Comparison of ENCODE assay signal across 1 cellular context in the genomic region with DNA sequence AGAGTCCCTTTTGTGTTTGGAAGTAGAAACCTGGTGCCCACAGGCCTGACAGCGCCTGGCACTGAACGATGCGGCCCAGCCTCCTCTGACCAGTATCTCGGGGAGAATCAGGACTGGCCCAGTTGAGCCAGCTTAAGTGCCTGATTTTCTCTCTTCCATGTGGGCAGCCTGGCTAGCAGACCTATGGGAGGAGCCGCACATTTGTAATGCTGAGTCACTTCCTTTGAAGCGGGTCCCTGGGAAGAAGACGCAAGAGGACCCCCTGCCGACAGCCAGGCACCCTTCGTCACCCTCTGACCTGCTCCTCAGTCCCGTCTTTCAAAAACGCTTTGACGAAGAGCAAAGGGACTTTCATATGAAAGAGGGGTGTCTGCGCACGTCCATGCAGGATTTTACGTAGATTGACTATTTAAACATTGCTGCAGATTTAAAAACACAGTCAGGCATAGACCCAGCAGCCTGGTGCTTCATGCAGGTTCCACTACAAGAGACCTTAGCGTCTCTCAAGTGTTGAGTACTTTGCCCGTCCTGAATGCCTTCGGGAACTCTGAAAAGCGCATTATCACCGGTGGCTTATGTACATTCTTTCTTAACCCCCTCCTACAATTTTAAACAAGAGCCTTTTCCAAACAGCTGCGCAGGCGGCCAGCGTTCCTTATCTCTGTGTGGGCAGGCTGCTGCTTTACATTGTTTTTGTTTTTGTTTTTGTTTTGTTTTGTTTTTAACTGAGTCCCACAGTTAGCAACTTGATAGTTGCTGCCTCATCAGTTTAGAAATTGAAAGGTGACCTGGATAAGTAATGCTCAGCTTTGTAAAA.
TF ChIP-seq lines count a peak whose summit lies in the region.

No MANE protein-coding gene starts in this region.

TF ChIP-seq in HepG2, 621 proteins besides CTCF, POLR2A, EP300 and RAD21 (continues in another document):
- TF ChIP-seq HDAC2 (CRISPR knock-in tag; IDR thresholded peaks at IDR 0.05) = peak; percentile 54; the same call in 1 of the 2 replicates
- 0 out of 2 replicates have a peak, but pooled peaks have one; percentile 39 for TF ChIP-seq GFI1 (CRISPR knock-in tag; IDR thresholded peaks at IDR 0.05; ENCODE audit: borderline replicate concordance)
- no peak for TF ChIP-seq HNRNPL (IDR thresholded peaks at IDR 0.05; ENCODE audit: low read depth, low read length)
- TF ChIP-seq ZMYM3 (CRISPR knock-in tag; IDR thresholded peaks at IDR 0.05) = peak; percentile 58
- peak; percentile 75 for TF ChIP-seq MAFK (conservative IDR thresholded peaks at IDR 0.05 in 1 of 2, IDR thresholded peaks at IDR 0.05 in 1 of 2; ENCODE audit: low read length in 2 of 2)
- peak; percentile 38; the same call in 1 of the 2 replicates for TF ChIP-seq CHD4 (IDR thresholded peaks at IDR 0.05; ENCODE audit: borderline replicate concordance, low read length)
- TF ChIP-seq ZNF3 (CRISPR knock-in tag; IDR thresholded peaks at IDR 0.05) = peak; percentile 82; the same call in 1 of the 2 replicates
- peak; percentile 68; the same call in 1 of the 2 replicates for TF ChIP-seq ZNF761 (CRISPR knock-in tag; conservative IDR thresholded peaks at IDR 0.05)
- 0 out of 2 replicates have a peak, but pooled peaks have one; percentile 12 for TF ChIP-seq KDM5B (CRISPR knock-in tag; IDR thresholded peaks at IDR 0.05; ENCODE audit: borderline replicate concordance)
- no peak for TF ChIP-seq ELF3 (CRISPR knock-in tag; IDR thresholded peaks at IDR 0.05)
- no peak for TF ChIP-seq DNMT1 (CRISPR knock-in tag; IDR thresholded peaks at IDR 0.05)
- no peak for TF ChIP-seq ZNF678 (CRISPR knock-in tag; IDR thresholded peaks at IDR 0.05)
- peak; percentile 51 for TF ChIP-seq HNRNPLL (IDR thresholded peaks at IDR 0.05; ENCODE audit: low read depth, low read length, poor library complexity, severe bottlenecking)
- TF ChIP-seq RNF219 (CRISPR knock-in tag; IDR thresholded peaks at IDR 0.05) = 0 out of 2 replicates have a peak, but pooled peaks have one; percentile 27
- peak; percentile 71 for TF ChIP-seq RBM22 (optimal IDR thresholded peaks at IDR 0.05; ENCODE audit: low read length)
- TF ChIP-seq, protein P1, sequence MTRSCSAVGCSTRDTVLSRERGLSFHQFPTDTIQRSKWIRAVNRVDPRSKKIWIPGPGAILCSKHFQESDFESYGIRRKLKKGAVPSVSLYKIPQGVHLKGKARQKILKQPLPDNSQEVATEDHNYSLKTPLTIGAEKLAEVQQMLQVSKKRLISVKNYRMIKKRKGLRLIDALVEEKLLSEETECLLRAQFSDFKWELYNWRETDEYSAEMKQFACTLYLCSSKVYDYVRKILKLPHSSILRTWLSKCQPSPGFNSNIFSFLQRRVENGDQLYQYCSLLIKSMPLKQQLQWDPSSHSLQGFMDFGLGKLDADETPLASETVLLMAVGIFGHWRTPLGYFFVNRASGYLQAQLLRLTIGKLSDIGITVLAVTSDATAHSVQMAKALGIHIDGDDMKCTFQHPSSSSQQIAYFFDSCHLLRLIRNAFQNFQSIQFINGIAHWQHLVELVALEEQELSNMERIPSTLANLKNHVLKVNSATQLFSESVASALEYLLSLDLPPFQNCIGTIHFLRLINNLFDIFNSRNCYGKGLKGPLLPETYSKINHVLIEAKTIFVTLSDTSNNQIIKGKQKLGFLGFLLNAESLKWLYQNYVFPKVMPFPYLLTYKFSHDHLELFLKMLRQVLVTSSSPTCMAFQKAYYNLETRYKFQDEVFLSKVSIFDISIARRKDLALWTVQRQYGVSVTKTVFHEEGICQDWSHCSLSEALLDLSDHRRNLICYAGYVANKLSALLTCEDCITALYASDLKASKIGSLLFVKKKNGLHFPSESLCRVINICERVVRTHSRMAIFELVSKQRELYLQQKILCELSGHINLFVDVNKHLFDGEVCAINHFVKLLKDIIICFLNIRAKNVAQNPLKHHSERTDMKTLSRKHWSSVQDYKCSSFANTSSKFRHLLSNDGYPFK (CRISPR knock-in tag; IDR thresholded peaks at IDR 0.05; ENCODE audit: borderline replicate concordance) = peak; percentile 24; the same call in 1 of the 2 replicates
- TF ChIP-seq, protein P2, sequence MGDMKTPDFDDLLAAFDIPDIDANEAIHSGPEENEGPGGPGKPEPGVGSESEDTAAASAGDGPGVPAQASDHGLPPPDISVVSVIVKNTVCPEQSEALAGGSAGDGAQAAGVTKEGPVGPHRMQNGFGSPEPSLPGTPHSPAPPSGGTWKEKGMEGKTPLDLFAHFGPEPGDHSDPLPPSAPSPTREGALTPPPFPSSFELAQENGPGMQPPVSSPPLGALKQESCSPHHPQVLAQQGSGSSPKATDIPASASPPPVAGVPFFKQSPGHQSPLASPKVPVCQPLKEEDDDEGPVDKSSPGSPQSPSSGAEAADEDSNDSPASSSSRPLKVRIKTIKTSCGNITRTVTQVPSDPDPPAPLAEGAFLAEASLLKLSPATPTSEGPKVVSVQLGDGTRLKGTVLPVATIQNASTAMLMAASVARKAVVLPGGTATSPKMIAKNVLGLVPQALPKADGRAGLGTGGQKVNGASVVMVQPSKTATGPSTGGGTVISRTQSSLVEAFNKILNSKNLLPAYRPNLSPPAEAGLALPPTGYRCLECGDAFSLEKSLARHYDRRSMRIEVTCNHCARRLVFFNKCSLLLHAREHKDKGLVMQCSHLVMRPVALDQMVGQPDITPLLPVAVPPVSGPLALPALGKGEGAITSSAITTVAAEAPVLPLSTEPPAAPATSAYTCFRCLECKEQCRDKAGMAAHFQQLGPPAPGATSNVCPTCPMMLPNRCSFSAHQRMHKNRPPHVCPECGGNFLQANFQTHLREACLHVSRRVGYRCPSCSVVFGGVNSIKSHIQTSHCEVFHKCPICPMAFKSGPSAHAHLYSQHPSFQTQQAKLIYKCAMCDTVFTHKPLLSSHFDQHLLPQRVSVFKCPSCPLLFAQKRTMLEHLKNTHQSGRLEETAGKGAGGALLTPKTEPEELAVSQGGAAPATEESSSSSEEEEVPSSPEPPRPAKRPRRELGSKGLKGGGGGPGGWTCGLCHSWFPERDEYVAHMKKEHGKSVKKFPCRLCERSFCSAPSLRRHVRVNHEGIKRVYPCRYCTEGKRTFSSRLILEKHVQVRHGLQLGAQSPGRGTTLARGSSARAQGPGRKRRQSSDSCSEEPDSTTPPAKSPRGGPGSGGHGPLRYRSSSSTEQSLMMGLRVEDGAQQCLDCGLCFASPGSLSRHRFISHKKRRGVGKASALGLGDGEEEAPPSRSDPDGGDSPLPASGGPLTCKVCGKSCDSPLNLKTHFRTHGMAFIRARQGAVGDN (CRISPR knock-in tag; IDR thresholded peaks at IDR 0.05) = peak; percentile 57
- TF ChIP-seq MAFF (IDR thresholded peaks at IDR 0.05; ENCODE audit: low read depth, low read length) = peak; percentile 82
- TF ChIP-seq ZNF605 (CRISPR knock-in tag; IDR thresholded peaks at IDR 0.05) = peak; percentile 52; the same call in 1 of the 2 replicates
- 0 out of 2 replicates have a peak, but pooled peaks have one; percentile 24 for TF ChIP-seq ATF7-NPFF (CRISPR knock-in tag; IDR thresholded peaks at IDR 0.05; ENCODE audit: low read depth)
- TF ChIP-seq SP5 (CRISPR knock-in tag; IDR thresholded peaks at IDR 0.05; ENCODE audit: borderline replicate concordance, low read depth) = peak; percentile 68
- 0 out of 2 replicates have a peak, but pooled peaks have one; percentile 20 for TF ChIP-seq ZNF136 (CRISPR knock-in tag; IDR thresholded peaks at IDR 0.05; ENCODE audit: low read depth)
- TF ChIP-seq, protein P3, sequence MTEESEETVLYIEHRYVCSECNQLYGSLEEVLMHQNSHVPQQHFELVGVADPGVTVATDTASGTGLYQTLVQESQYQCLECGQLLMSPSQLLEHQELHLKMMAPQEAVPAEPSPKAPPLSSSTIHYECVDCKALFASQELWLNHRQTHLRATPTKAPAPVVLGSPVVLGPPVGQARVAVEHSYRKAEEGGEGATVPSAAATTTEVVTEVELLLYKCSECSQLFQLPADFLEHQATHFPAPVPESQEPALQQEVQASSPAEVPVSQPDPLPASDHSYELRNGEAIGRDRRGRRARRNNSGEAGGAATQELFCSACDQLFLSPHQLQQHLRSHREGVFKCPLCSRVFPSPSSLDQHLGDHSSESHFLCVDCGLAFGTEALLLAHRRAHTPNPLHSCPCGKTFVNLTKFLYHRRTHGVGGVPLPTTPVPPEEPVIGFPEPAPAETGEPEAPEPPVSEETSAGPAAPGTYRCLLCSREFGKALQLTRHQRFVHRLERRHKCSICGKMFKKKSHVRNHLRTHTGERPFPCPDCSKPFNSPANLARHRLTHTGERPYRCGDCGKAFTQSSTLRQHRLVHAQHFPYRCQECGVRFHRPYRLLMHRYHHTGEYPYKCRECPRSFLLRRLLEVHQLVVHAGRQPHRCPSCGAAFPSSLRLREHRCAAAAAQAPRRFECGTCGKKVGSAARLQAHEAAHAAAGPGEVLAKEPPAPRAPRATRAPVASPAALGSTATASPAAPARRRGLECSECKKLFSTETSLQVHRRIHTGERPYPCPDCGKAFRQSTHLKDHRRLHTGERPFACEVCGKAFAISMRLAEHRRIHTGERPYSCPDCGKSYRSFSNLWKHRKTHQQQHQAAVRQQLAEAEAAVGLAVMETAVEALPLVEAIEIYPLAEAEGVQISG (CRISPR knock-in tag; IDR thresholded peaks at IDR 0.05) = peak; percentile 39; the same call in 1 of the 2 replicates
- TF ChIP-seq ZBTB7B (CRISPR knock-in tag; IDR thresholded peaks at IDR 0.05) = peak; percentile 58; the same call in 1 of the 2 replicates
- TF ChIP-seq MAF1 (CRISPR knock-in tag; IDR thresholded peaks at IDR 0.05; ENCODE audit: borderline replicate concordance) = no peak
- TF ChIP-seq SNAPC5 (CRISPR knock-in tag; IDR thresholded peaks at IDR 0.05; ENCODE audit: borderline replicate concordance) = 0 out of 2 replicates have a peak, but pooled peaks have one; percentile 39
- TF ChIP-seq JUNB (CRISPR knock-in tag; IDR thresholded peaks at IDR 0.05; ENCODE audit: borderline replicate concordance) = no peak
- peak; percentile 82; the same call in 1 of the 2 replicates for TF ChIP-seq ZNF430 (CRISPR knock-in tag; IDR thresholded peaks at IDR 0.05)
- no peak for TF ChIP-seq PTBP1 (IDR thresholded peaks at IDR 0.05; ENCODE audit: low read depth, low read length, poor library complexity, severe bottlenecking)
- TF ChIP-seq STAG1 (CRISPR knock-in tag; IDR thresholded peaks at IDR 0.05) = 0 out of 2 replicates have a peak, but pooled peaks have one; percentile 7
- TF ChIP-seq MXI1 (IDR thresholded peaks at IDR 0.05; ENCODE audit: borderline replicate concordance, low read depth, low read length) = peak; percentile 60; the same call in 1 of the 3 replicates
- TF ChIP-seq ETV5 (CRISPR knock-in tag; IDR thresholded peaks at IDR 0.05; ENCODE audit: borderline replicate concordance) = peak; percentile 19; the same call in 1 of the 2 replicates
- no peak for TF ChIP-seq U2AF2 (IDR thresholded peaks at IDR 0.05; ENCODE audit: low read depth, low read length)
- TF ChIP-seq, protein P4, sequence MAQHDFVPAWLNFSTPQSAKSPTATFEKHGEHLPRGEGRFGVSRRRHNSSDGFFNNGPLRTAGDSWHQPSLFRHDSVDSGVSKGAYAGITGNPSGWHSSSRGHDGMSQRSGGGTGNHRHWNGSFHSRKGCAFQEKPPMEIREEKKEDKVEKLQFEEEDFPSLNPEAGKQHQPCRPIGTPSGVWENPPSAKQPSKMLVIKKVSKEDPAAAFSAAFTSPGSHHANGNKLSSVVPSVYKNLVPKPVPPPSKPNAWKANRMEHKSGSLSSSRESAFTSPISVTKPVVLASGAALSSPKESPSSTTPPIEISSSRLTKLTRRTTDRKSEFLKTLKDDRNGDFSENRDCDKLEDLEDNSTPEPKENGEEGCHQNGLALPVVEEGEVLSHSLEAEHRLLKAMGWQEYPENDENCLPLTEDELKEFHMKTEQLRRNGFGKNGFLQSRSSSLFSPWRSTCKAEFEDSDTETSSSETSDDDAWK (CRISPR knock-in tag; IDR thresholded peaks at IDR 0.05) = no peak
- peak; percentile 47 for TF ChIP-seq SALL1 (CRISPR knock-in tag; IDR thresholded peaks at IDR 0.05)
- TF ChIP-seq NR2F6 (IDR thresholded peaks at IDR 0.05) = peak; percentile 15
- TF ChIP-seq NR2F6 (CRISPR knock-in tag; IDR thresholded peaks at IDR 0.05) = 0 out of 2 replicates have a peak, but pooled peaks have one; percentile 19
- peak; percentile 44; the same call in 1 of the 2 replicates for TF ChIP-seq NCOR1 (IDR thresholded peaks at IDR 0.05; ENCODE audit: borderline replicate concordance, low read length)
- TF ChIP-seq, protein P5, sequence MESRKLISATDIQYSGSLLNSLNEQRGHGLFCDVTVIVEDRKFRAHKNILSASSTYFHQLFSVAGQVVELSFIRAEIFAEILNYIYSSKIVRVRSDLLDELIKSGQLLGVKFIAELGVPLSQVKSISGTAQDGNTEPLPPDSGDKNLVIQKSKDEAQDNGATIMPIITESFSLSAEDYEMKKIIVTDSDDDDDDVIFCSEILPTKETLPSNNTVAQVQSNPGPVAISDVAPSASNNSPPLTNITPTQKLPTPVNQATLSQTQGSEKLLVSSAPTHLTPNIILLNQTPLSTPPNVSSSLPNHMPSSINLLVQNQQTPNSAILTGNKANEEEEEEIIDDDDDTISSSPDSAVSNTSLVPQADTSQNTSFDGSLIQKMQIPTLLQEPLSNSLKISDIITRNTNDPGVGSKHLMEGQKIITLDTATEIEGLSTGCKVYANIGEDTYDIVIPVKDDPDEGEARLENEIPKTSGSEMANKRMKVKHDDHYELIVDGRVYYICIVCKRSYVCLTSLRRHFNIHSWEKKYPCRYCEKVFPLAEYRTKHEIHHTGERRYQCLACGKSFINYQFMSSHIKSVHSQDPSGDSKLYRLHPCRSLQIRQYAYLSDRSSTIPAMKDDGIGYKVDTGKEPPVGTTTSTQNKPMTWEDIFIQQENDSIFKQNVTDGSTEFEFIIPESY (CRISPR knock-in tag; IDR thresholded peaks at IDR 0.05) = peak; percentile 62; the same call in 1 of the 2 replicates
- peak; percentile 22; the same call in 1 of the 2 replicates for TF ChIP-seq ZMYM2 (CRISPR knock-in tag; IDR thresholded peaks at IDR 0.05)
- 0 out of 2 replicates have a peak, but pooled peaks have one; percentile 7 for TF ChIP-seq SNAPC2 (CRISPR knock-in tag; IDR thresholded peaks at IDR 0.05)
- peak; percentile 94 for TF ChIP-seq NFE2L2 (IDR thresholded peaks at IDR 0.05; ENCODE audit: low read length)
- TF ChIP-seq MAFG (CRISPR knock-in tag; IDR thresholded peaks at IDR 0.05) = peak; percentile 79
- no peak for TF ChIP-seq GABPA (IDR thresholded peaks at IDR 0.05; ENCODE audit: low read depth, low read length)
- peak; percentile 37; the same call in 1 of the 2 replicates for TF ChIP-seq GABPA (CRISPR knock-in tag; IDR thresholded peaks at IDR 0.05; ENCODE audit: low read depth)
